1 cellular context compared by ENCODE assay signal in genomic region chr1:38507563-38507962, GRCh38.
TF ChIP-seq lines count a peak whose summit lies in the region.

No MANE protein-coding gene starts in this region.

TF ChIP-seq in K562, 482 proteins besides CTCF, POLR2A, EP300 and RAD21 (continued from another document):
- TF ChIP-seq ELK1 (CRISPR knock-in tag; IDR thresholded peaks at IDR 0.05) (no peak), CBFB (CRISPR knock-in tag; IDR thresholded peaks at IDR 0.05) (no peak), ZNF449 (CRISPR knock-in tag; IDR thresholded peaks at IDR 0.05) (no peak), STAG1 (CRISPR knock-in tag; IDR thresholded peaks at IDR 0.05; ENCODE audit: borderline replicate concordance) (no peak), ZFP1 (CRISPR knock-in tag; IDR thresholded peaks at IDR 0.05) (no peak), ADNP (tag; IDR thresholded peaks at IDR 0.05) (0 out of 2 replicates have a peak, but pooled peaks have one; percentile 22), NCOA4 (IDR thresholded peaks at IDR 0.05; ENCODE audit: partially characterized antibody) (no peak), SMC3 (conservative IDR thresholded peaks at IDR 0.05; ENCODE audit: insufficient read depth, low read depth, low read length) (no peak), SMAD1 (IDR thresholded peaks at IDR 0.05; ENCODE audit: low read depth, low read length, partially characterized antibody) (no peak)
TF ChIP-seq in K562: peak in this region for 3.
